9 cellular contexts compared by ENCODE assay signal in the genomic region with DNA sequence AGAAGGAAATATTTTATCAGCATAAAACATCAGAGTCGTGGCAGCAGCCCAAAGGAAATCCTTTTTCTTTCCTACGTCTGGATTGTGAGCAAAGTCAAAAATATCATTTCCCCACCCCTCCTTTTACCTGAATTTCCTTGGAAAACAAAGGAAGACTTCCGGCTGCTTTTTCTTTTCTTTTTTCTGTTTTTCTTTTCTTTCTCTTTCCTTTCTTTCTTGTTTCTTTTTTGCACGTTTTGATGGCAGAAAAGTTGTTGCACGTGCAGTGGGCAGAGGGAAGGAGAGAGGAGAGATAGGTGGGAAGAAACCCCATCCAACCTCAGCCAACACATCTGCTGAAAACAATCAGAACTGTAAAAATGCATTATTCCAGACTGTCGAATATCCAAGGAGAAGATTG. TPM values are rescaled to one million over a fixed set of nuclear protein-coding genes. Genes with fewer than 3 reads are reported as not detected.
DNase-seq lines count a peak whose midpoint lies in the region; ATAC-seq, FAIRE-seq and TF ChIP-seq lines count a peak whose summit lies in the region.
"Had no signal": no experiment of that assay in that cellular context is flagged by ENCODE, and none has a peak within 500 bp of the region (broad histone marks: within the 10 kb centered on the region; RNA-seq: fewer than 3 reads in every experiment).

No MANE protein-coding gene starts in this region.

- ATAC-seq in activated naive CD4-positive, alpha-beta T cell treated with anti-CD3 and anti-CD28 coated beads, Interleukin-2, amount 50 U/mL, for 72 hours = no peak
- no peak for ATAC-seq in HG03565 (IDR thresholded peaks at IDR 0.05; ENCODE audit: unreplicated experiment)

- no peak overlapping the region for H3K27ac Mint-ChIP-seq in activated naive CD4-positive, alpha-beta T cell treated with anti-CD3 and anti-CD28 coated beads, Interleukin-2, amount 50 U/mL, for 24 hours
- no peak overlapping the region for H3K27ac Mint-ChIP-seq in activated naive CD4-positive, alpha-beta T cell treated with anti-CD3 and anti-CD28 coated beads, Interleukin-2, amount 50 U/mL, for 72 hours
- peak overlapping the region; percentile 99 for H3K27ac Mint-ChIP-seq in mesothelial cell of epicardium

- peak overlapping the region; percentile 88 for H3K4me3 Mint-ChIP-seq in activated naive CD4-positive, alpha-beta T cell treated with anti-CD3 and anti-CD28 coated beads, Interleukin-2, amount 50 U/mL, for 24 hours
- H3K4me3 Mint-ChIP-seq in mesothelial cell of epicardium = peak overlapping the region; percentile 95

- DNase-seq in activated naive CD4-positive, alpha-beta T cell treated with anti-CD3 and anti-CD28 coated beads, Interleukin-2, amount 50 U/mL, for 72 hours (ENCODE audit: low spot score in 2 of 2) = no peak
- DNase-seq in bronchial epithelial cell (ENCODE audit: low read depth) (no peak), mesothelial cell of epicardium (ENCODE audit: low spot score in 2 of 2, unreplicated experiment in 2 of 2) (no peak), RPMI8226 (no peak)
- no peak for DNase-seq in activated CD4-positive, CD25-positive, alpha-beta regulatory T cell (lab: John Stamatoyannopoulos, UW)
- DNase-seq: activated CD4-positive, alpha-beta T cell treated with anti-CD3 and anti-CD28 coated beads, Interleukin-2, amount 50 U/mL, for 4 hours had no signal

- peaks cover 17% of the 10 kb centered on the region for H3K4me1 Mint-ChIP-seq in activated naive CD4-positive, alpha-beta T cell treated with anti-CD3 and anti-CD28 coated beads, Interleukin-2, amount 50 U/mL, for 24 hours
- peaks cover 21% of the 10 kb centered on the region for H3K4me1 Mint-ChIP-seq in mesothelial cell of epicardium

- no peaks in the 10 kb centered on the region for H3K27me3 ChIP-seq in bronchial epithelial cell (ENCODE audit: control insufficient read depth, insufficient read depth, low read length)

- H3K9me3 Mint-ChIP-seq in activated naive CD4-positive, alpha-beta T cell treated with anti-CD3 and anti-CD28 coated beads, Interleukin-2, amount 50 U/mL, for 24 hours = no peaks in the 10 kb centered on the region
- no peaks in the 10 kb centered on the region for H3K9me3 Mint-ChIP-seq in activated naive CD4-positive, alpha-beta T cell treated with anti-CD3 and anti-CD28 coated beads, Interleukin-2, amount 50 U/mL, for 72 hours
- H3K9me3 Mint-ChIP-seq in mesothelial cell of epicardium = no peaks in the 10 kb centered on the region

- H3K4me1 ChIP-seq in urinary bladder (ENCODE audit: insufficient read depth) = peaks cover 3% of the 10 kb centered on the region

- TF ChIP-seq CTCF in bronchial epithelial cell (IDR thresholded peaks at IDR 0.05; ENCODE audit: insufficient read depth, low read length, severe bottlenecking) (no peak), mesothelial cell of epicardium (IDR thresholded peaks at IDR 0.05; ENCODE audit: unreplicated experiment) (no peak)

- WGBS in urinary bladder = under 1% methylated on average over 6 of the region's 6 CpGs

- H3K36me3 ChIP-seq in bronchial epithelial cell (ENCODE audit: control insufficient read depth, insufficient read depth, low read length) = no peaks in the 10 kb centered on the region
- H3K36me3 ChIP-seq in urinary bladder (ENCODE audit: insufficient read depth) = no peaks in the 10 kb centered on the region

- peaks cover 34% of the 10 kb centered on the region for H3K27me3 Mint-ChIP-seq in activated naive CD4-positive, alpha-beta T cell treated with anti-CD3 and anti-CD28 coated beads, Interleukin-2, amount 50 U/mL, for 24 hours
- peaks cover 12% of the 10 kb centered on the region for H3K27me3 Mint-ChIP-seq in mesothelial cell of epicardium (ENCODE audit: low read depth)

- peak overlapping the region; percentile 16 for H3K27ac ChIP-seq in urinary bladder (ENCODE audit: low read depth)

- no peak for FAIRE-seq in bronchial epithelial cell (lab: Jason Lieb, UNC)

- H3K4me3 ChIP-seq in bronchial epithelial cell (ENCODE audit: low read depth, low read length) = peak overlapping the region; percentile 92
- peak overlapping the region; percentile 95 for H3K4me3 ChIP-seq in urinary bladder (ENCODE audit: low read depth, low read length)

- no peaks in the 10 kb centered on the region for H3K36me3 Mint-ChIP-seq in activated naive CD4-positive, alpha-beta T cell treated with anti-CD3 and anti-CD28 coated beads, Interleukin-2, amount 50 U/mL, for 24 hours
- H3K36me3 Mint-ChIP-seq in activated naive CD4-positive, alpha-beta T cell treated with anti-CD3 and anti-CD28 coated beads, Interleukin-2, amount 50 U/mL, for 72 hours = peaks cover 15 to 18% of the 10 kb centered on the region in 2 donors
- H3K36me3 Mint-ChIP-seq in mesothelial cell of epicardium = no peaks in the 10 kb centered on the region

RNA-seq across cellular contexts. Expression of gene MYO1E, which starts 0.5 kb away (rescaled TPM):
- 10 to 100 TPM in 1 of 2 donors, 1 to 10 TPM in 1; 2.1 to 42.0 TPM for total RNA-seq in activated naive CD4-positive, alpha-beta T cell treated with anti-CD3 and anti-CD28 coated beads, Interleukin-2, amount 50 U/mL, for 72 hours
- total RNA-seq in bronchial epithelial cell (63.8 and 71.9 TPM in 2 replicates), mesothelial cell of epicardium (48.2 to 54.2 TPM (median 53.2 TPM) in 3 replicates), urinary bladder (60.0 TPM)
- polyA plus RNA-seq in urinary bladder = 20.2 TPM
